In genomic region chr5:157732130-157732783, GRCh38 we compare ENCODE assay signal across 8 cellular contexts. TPM values are rescaled to one million over a fixed set of nuclear protein-coding genes. Genes with fewer than 3 reads are reported as not detected.
DNase-seq lines count a peak whose midpoint lies in the region; ATAC-seq and TF ChIP-seq lines count a peak whose summit lies in the region.

No MANE protein-coding gene starts in this region.

- peaks cover 33% of the 10 kb centered on the region for H3K36me3 Mint-ChIP-seq in MCF 10A (ENCODE audit: insufficient read depth, unreplicated experiment)
- peaks cover 0 to 22% (median 10%) of the 10 kb centered on the region in 5 donors for H3K36me3 Mint-ChIP-seq in naive thymus-derived CD4-positive, alpha-beta T cell

- TF ChIP-seq CTCF in A673 (conservative IDR thresholded peaks at IDR 0.05; ENCODE audit: low read depth, low read length) (no peak), HFF-Myc (IDR thresholded peaks at IDR 0.05; ENCODE audit: low read depth, low read length, missing control alignments) (no peak), MCF 10A (IDR thresholded peaks at IDR 0.05; ENCODE audit: unreplicated experiment) (no peak)

- no peaks in the 10 kb centered on the region for H3K9me3 ChIP-seq in A673 (ENCODE audit: low read depth, low read length, poor library complexity, severe bottlenecking)
- H3K9me3 ChIP-seq in naive thymus-derived CD4-positive, alpha-beta T cell (ENCODE audit: control insufficient read depth in 2 of 3, low read length in 3 of 3): no peaks in the 10 kb centered on the region

- no peaks in the 10 kb centered on the region for H3K27me3 ChIP-seq in A673 (replicated peaks; ENCODE audit: insufficient read depth, low read depth, low read length, poor library complexity)
- H3K27me3 ChIP-seq in naive thymus-derived CD4-positive, alpha-beta T cell (ENCODE audit: control insufficient read depth in 2 of 2, insufficient read depth in 2 of 2, low read length in 2 of 2): no peaks in the 10 kb centered on the region

- H3K4me3 Mint-ChIP-seq in MCF 10A (ENCODE audit: unreplicated experiment): peak overlapping the region; percentile 97
- H3K4me3 Mint-ChIP-seq in naive thymus-derived CD4-positive, alpha-beta T cell: peak overlapping the region; percentile 87 to 99 (median 97)

- peaks cover 1% of the 10 kb centered on the region for H3K36me3 ChIP-seq in A673 (ENCODE audit: insufficient read depth, low read length, poor library complexity, severe bottlenecking)
- H3K36me3 ChIP-seq in naive thymus-derived CD4-positive, alpha-beta T cell (ENCODE audit: control insufficient read depth in 2 of 3, insufficient read depth in 3 of 3, low read length in 3 of 3): peaks cover 0 to 12% (median 0%) of the 10 kb centered on the region in 3 experiments

- H3K27me3 Mint-ChIP-seq in MCF 10A (ENCODE audit: insufficient read depth, unreplicated experiment): no peaks in the 10 kb centered on the region
- H3K27me3 Mint-ChIP-seq in naive thymus-derived CD4-positive, alpha-beta T cell: no peaks in the 10 kb centered on the region

- peaks cover 14% of the 10 kb centered on the region for H3K4me1 Mint-ChIP-seq in MCF 10A (ENCODE audit: insufficient read depth, unreplicated experiment)
- peaks cover 9 to 26% (median 23%) of the 10 kb centered on the region in 7 donors for H3K4me1 Mint-ChIP-seq in naive thymus-derived CD4-positive, alpha-beta T cell

- H3K27ac ChIP-seq in A673 (ENCODE audit: low read depth, low read length, poor library complexity, severe bottlenecking): no peak overlapping the region
- peak overlapping the region; percentile 73 for H3K27ac ChIP-seq in naive thymus-derived CD4-positive, alpha-beta T cell (ENCODE audit: low read depth, low read length)

- no TSS peak for BruUV-seq in A673 (replicated peaks; lab: Mats Ljungman, UMichigan)
- BruUV-seq in MCF 10A (replicated peaks; lab: Mats Ljungman, UMichigan): no TSS peak

- ATAC-seq in naive thymus-derived CD4-positive, alpha-beta T cell: no peak
- ATAC-seq in HG02973 (IDR thresholded peaks at IDR 0.05; ENCODE audit: unreplicated experiment) (no peak), GM19023 (IDR thresholded peaks at IDR 0.05; ENCODE audit: unreplicated experiment) (no peak)

- POLR2A ChIA-PET in A673 (lab: Charles Lee; ENCODE audit: low non-redundant PET) (interaction anchor here (0.7 kb wide), 1 partner anchor 14 kb away, joined by 3 read pairs; no protein-coding TSS in a partner anchor), MCF 10A (lab: Yijun Ruan, JAX) (interaction anchor here (0.6 to 3.1 kb wide), 14 partner anchors 9 to 1774 kb away, joined by 3 to 17 read pairs (median 4); partner anchors contain the start of genes LSM11 and MED7)
- POLR2A ChIA-PET in naive thymus-derived CD4-positive, alpha-beta T cell (lab: Charles Lee): interaction anchor here (1.0 kb wide), 1 partner anchor 524 kb away, joined by 3 read pairs; no protein-coding TSS in a partner anchor

- peaks cover 4% of the 10 kb centered on the region for H3K4me1 ChIP-seq in A673 (ENCODE audit: insufficient read depth, low read length, poor library complexity, severe bottlenecking)
- peaks cover 3 to 7% of the 10 kb centered on the region in 2 donors for H3K4me1 ChIP-seq in naive thymus-derived CD4-positive, alpha-beta T cell (ENCODE audit: control insufficient read depth in 2 of 2, insufficient read depth in 2 of 2, low read length in 2 of 2)

- H3K9me3 Mint-ChIP-seq in MCF 10A (ENCODE audit: unreplicated experiment): no peaks in the 10 kb centered on the region
- H3K9me3 Mint-ChIP-seq in naive thymus-derived CD4-positive, alpha-beta T cell: peaks cover 0 to 1% (median 0%) of the 10 kb centered on the region in 11 donors

- CTCF ChIA-PET in A673 (lab: Charles Lee): interaction anchor here (1.1 to 1.9 kb wide), 2 partner anchors 9 to 11 kb away, joined by 4 to 10 read pairs; partner anchors contain the start of gene LSM11
- CTCF ChIA-PET in MCF 10A (lab: Yijun Ruan, JAX): interaction anchor here (0.7 to 9.5 kb wide), 7 partner anchors 11 to 479 kb away, joined by 3 to 94 read pairs (median 7); partner anchors contain the start of gene LSM11
- CTCF ChIA-PET in naive thymus-derived CD4-positive, alpha-beta T cell (lab: Charles Lee): interaction anchor here (2.5 kb wide), 1 partner anchor 12 kb away, joined by 19 read pairs; the partner anchor contains the start of gene LSM11

- H3K4me3 ChIP-seq in A673 (ENCODE audit: low read depth, low read length, poor library complexity, severe bottlenecking): peak overlapping the region; percentile 71
- H3K4me3 ChIP-seq in HFF-Myc (replicated peaks; ENCODE audit: low read depth, low read length): peak overlapping the region; percentile 65
- H3K4me3 ChIP-seq in naive thymus-derived CD4-positive, alpha-beta T cell (ENCODE audit: low read length): peak overlapping the region; percentile 73

- H3K27ac Mint-ChIP-seq in MCF 10A (ENCODE audit: low read depth, unreplicated experiment): peak overlapping the region; percentile 98
- peak overlapping the region in 7 of 9 donors; percentile 89 to 98 (median 93) for H3K27ac Mint-ChIP-seq in naive thymus-derived CD4-positive, alpha-beta T cell

- DNase-seq in A673 (ENCODE audit: low spot score): no peak
- DNase-seq in HFF-Myc (ENCODE audit: extremely low read depth, low read depth): no peak
- DNase-seq in MCF 10A (ENCODE audit: unreplicated experiment): no peak
- DNase-seq in naive thymus-derived CD4-positive, alpha-beta T cell: no peak
- DNase-seq in GOT3 (lab: John Stamatoyannopoulos, UW): no peak
- no peak for DNase-seq in ACHN

- intact Hi-C loops in A673 (cut with micrococcal nuclease; ENCODE audit: unreplicated experiment) (no loop called here), MCF 10A (cut with micrococcal nuclease) (no loop called here)
- intact Hi-C loops in naive thymus-derived CD4-positive, alpha-beta T cell (cut with micrococcal nuclease): loop anchor here in 1 of 2 donors (5.0 kb wide), 1 partner anchor 160 kb away; no protein-coding TSS in a partner anchor

- in situ Hi-C loops in ACHN (cut with HindIII; ENCODE audit: low pct_ligation_motif_present, low pct_unique_long_range_greater_than_20kb, low sequenced_read_pairs): no loop called here

RNA-seq across cellular contexts. Expression of gene THG1L, which starts 1.0 kb away (rescaled TPM):
- 11.8 and 13.0 TPM in 2 replicates for total RNA-seq in A673 (2021)
- total RNA-seq in MCF 10A (2022): 21.1 and 29.9 TPM in 2 replicates
- 10 to 100 TPM in 1 of 5 experiments, 1 to 10 TPM in 4; 6.2 to 17.4 (median 7.4) TPM for total RNA-seq in naive thymus-derived CD4-positive, alpha-beta T cell
- 1 to 10 TPM; 4.6 to 6.2 TPM for polyA plus RNA-seq in naive thymus-derived CD4-positive, alpha-beta T cell

RNA-seq across cellular contexts. Expression of gene LSM11, which starts 11.3 kb away (rescaled TPM):
- total RNA-seq in A673 (2021): 3.6 and 4.2 TPM in 2 replicates
- 3.4 and 4.5 TPM in 2 replicates for total RNA-seq in MCF 10A (2022)
- total RNA-seq in naive thymus-derived CD4-positive, alpha-beta T cell: 1 to 10 TPM; 1.6 to 5.0 (median 4.0) TPM
- polyA plus RNA-seq in naive thymus-derived CD4-positive, alpha-beta T cell: under 1 TPM; 0.50 to 0.92 TPM
